In genomic region chr6:45555981-45556771, GRCh38 we compare ENCODE assay signal across 10 cellular contexts.
DNase-seq lines count a peak whose midpoint lies in the region; ATAC-seq and TF ChIP-seq lines count a peak whose summit lies in the region.
"Had no signal": no experiment of that assay in that cellular context is flagged by ENCODE, and none has a peak within 500 bp of the region (broad histone marks: within the 10 kb centered on the region; RNA-seq: fewer than 3 reads in every experiment).

No MANE protein-coding gene starts in this region.

- no peak for TF ChIP-seq CTCF in psoas muscle (IDR thresholded peaks at IDR 0.05)

- peak overlapping the region; percentile 27 for H3K4me3 ChIP-seq in SJSA1
- peak overlapping the region; percentile 46 for H3K4me3 ChIP-seq in psoas muscle

- WGBS in psoas muscle, 3 donors = 15 to 34% (median 23%) methylated on average over 14 of the region's 14 CpGs

- peaks cover 50% of the 10 kb centered on the region for H3K4me1 ChIP-seq in SJSA1 (replicated peaks)
- peaks cover 12% of the 10 kb centered on the region for H3K4me1 ChIP-seq in psoas muscle

- peaks cover 6% of the 10 kb centered on the region for H3K36me3 Mint-ChIP-seq in activated T-helper 1 cell treated with anti-CD3 and anti-CD28 coated beads, Interleukin-12 subunit alpha, Interleukin-12 subunit beta, Interleukin-2, Interleukin-4 antibody, amounts not matched to agents 30 ng/mL and 10 ng/mL and 1 ng/mL, durations not matched to agents 14 hours and 24 hours and 36 hours (ENCODE audit: low read depth)
- H3K36me3 Mint-ChIP-seq in activated T-helper 2 cell treated with anti-CD3 and anti-CD28 coated beads, Interferon-gamma antibody, Interleukin-2, Interleukin-4, amounts not matched to agents 10 μg/mL and 5 μg/mL and 100 μg/mL, durations not matched to agents 14 hours and 24 hours and 36 hours (ENCODE audit: low read depth) = peaks cover 38% of the 10 kb centered on the region

- no peaks in the 10 kb centered on the region for H3K27me3 Mint-ChIP-seq in activated T-helper 1 cell treated with anti-CD3 and anti-CD28 coated beads, Interleukin-12 subunit alpha, Interleukin-12 subunit beta, Interleukin-2, Interleukin-4 antibody, amounts not matched to agents 30 ng/mL and 10 ng/mL and 1 ng/mL, durations not matched to agents 14 hours and 24 hours and 36 hours (ENCODE audit: insufficient read depth)
- H3K27me3 Mint-ChIP-seq in activated T-helper 2 cell treated with anti-CD3 and anti-CD28 coated beads, Interferon-gamma antibody, Interleukin-2, Interleukin-4, amounts not matched to agents 10 μg/mL and 5 μg/mL and 100 μg/mL, durations not matched to agents 14 hours and 24 hours and 36 hours (ENCODE audit: low read depth) = no peaks in the 10 kb centered on the region

- intact Hi-C loops in psoas muscle (cut with DNase I) = no loop called here
- intact Hi-C loops in activated T-helper 1 cell treated with anti-CD3 and anti-CD28 coated beads, Interleukin-12 subunit alpha, Interleukin-12 subunit beta, Interleukin-2, Interleukin-4 antibody, amounts not matched to agents 30 ng/mL and 10 ng/mL and 1 ng/mL, durations not matched to agents 14 hours and 24 hours and 36 hours (cut with micrococcal nuclease) = no loop called here
- intact Hi-C loops in activated T-helper 2 cell treated with anti-CD3 and anti-CD28 coated beads, Interferon-gamma antibody, Interleukin-2, Interleukin-4, amounts not matched to agents 10 μg/mL and 5 μg/mL and 100 μg/mL, durations not matched to agents 14 hours and 24 hours and 36 hours (cut with micrococcal nuclease) = loop anchor here (5.0 kb wide), 1 partner anchor 69 kb away; no protein-coding TSS in a partner anchor

- no peak overlapping the region for H3K27ac Mint-ChIP-seq in activated T-helper 1 cell treated with anti-CD3 and anti-CD28 coated beads, Interleukin-12 subunit alpha, Interleukin-12 subunit beta, Interleukin-2, Interleukin-4 antibody, amounts not matched to agents 30 ng/mL and 10 ng/mL and 1 ng/mL, durations not matched to agents 14 hours and 24 hours and 36 hours
- no peak overlapping the region for H3K27ac Mint-ChIP-seq in activated T-helper 2 cell treated with anti-CD3 and anti-CD28 coated beads, Interferon-gamma antibody, Interleukin-2, Interleukin-4, amounts not matched to agents 10 μg/mL and 5 μg/mL and 100 μg/mL, durations not matched to agents 14 hours and 24 hours and 36 hours
- H3K27ac Mint-ChIP-seq: stimulated activated effector memory CD8-positive, alpha-beta T cell treated with anti-CD3 and anti-CD28 coated beads, Interleukin-12 subunit alpha, Interleukin-12 subunit beta, amount 100 ng/mL, for 72 hours had no signal

- no peaks in the 10 kb centered on the region for H3K9me3 ChIP-seq in SJSA1 (replicated peaks)
- H3K9me3 ChIP-seq in psoas muscle = no peaks in the 10 kb centered on the region

- H3K27me3 ChIP-seq in SJSA1 (replicated peaks) (no peaks in the 10 kb centered on the region), psoas muscle (ENCODE audit: insufficient read depth in 3 of 3, low read length in 2 of 3) (no peaks in the 10 kb centered on the region)

- peaks cover 52% of the 10 kb centered on the region for H3K4me1 Mint-ChIP-seq in activated T-helper 1 cell treated with anti-CD3 and anti-CD28 coated beads, Interleukin-12 subunit alpha, Interleukin-12 subunit beta, Interleukin-2, Interleukin-4 antibody, amounts not matched to agents 30 ng/mL and 10 ng/mL and 1 ng/mL, durations not matched to agents 14 hours and 24 hours and 36 hours (ENCODE audit: low read depth)
- peaks cover 69% of the 10 kb centered on the region for H3K4me1 Mint-ChIP-seq in activated T-helper 2 cell treated with anti-CD3 and anti-CD28 coated beads, Interferon-gamma antibody, Interleukin-2, Interleukin-4, amounts not matched to agents 10 μg/mL and 5 μg/mL and 100 μg/mL, durations not matched to agents 14 hours and 24 hours and 36 hours (ENCODE audit: low read depth)

- H3K9me3 Mint-ChIP-seq in activated T-helper 1 cell treated with anti-CD3 and anti-CD28 coated beads, Interleukin-12 subunit alpha, Interleukin-12 subunit beta, Interleukin-2, Interleukin-4 antibody, amounts not matched to agents 30 ng/mL and 10 ng/mL and 1 ng/mL, durations not matched to agents 14 hours and 24 hours and 36 hours = peaks cover 8% of the 10 kb centered on the region
- peaks cover 9% of the 10 kb centered on the region for H3K9me3 Mint-ChIP-seq in activated T-helper 2 cell treated with anti-CD3 and anti-CD28 coated beads, Interferon-gamma antibody, Interleukin-2, Interleukin-4, amounts not matched to agents 10 μg/mL and 5 μg/mL and 100 μg/mL, durations not matched to agents 14 hours and 24 hours and 36 hours
- H3K9me3 Mint-ChIP-seq: stimulated activated effector memory CD8-positive, alpha-beta T cell treated with anti-CD3 and anti-CD28 coated beads, Interleukin-12 subunit alpha, Interleukin-12 subunit beta, amount 100 ng/mL, for 72 hours had no signal

- peak; percentile 22 for DNase-seq in Ammon's horn (ENCODE audit: low spot score)
- peak in 1 of 2 experiments; percentile 77 for DNase-seq in SJSA1 (ENCODE audit: low read depth in 1 of 2, low spot score in 2 of 2)
- peak; percentile 84 for DNase-seq in fibroblast of the conjunctiva (ENCODE audit: low read depth)
- no peak for DNase-seq in psoas muscle
- DNase-seq in activated T-helper 1 cell treated with anti-CD3 and anti-CD28 coated beads, Interleukin-12 subunit alpha, Interleukin-12 subunit beta, Interleukin-2, Interleukin-4 antibody, amounts not matched to agents 30 ng/mL and 10 ng/mL and 1 ng/mL, durations not matched to agents 14 hours and 24 hours and 36 hours (ENCODE audit: low spot score) = no peak
- no peak for DNase-seq in activated T-helper 2 cell treated with anti-CD3 and anti-CD28 coated beads, Interferon-gamma antibody, Interleukin-2, Interleukin-4, amounts not matched to agents 10 μg/mL and 5 μg/mL and 100 μg/mL, durations not matched to agents 14 hours and 24 hours and 36 hours (ENCODE audit: low spot score)
- no peak for DNase-seq in activated CD4-positive, CD25-positive, alpha-beta regulatory T cell treated with anti-CD3 and anti-CD28 coated beads, Interleukin-2, amount 50 U/mL, for 72 hours
- DNase-seq: posterior cingulate gyrus had no signal

- H3K36me3 ChIP-seq in SJSA1 (no peaks in the 10 kb centered on the region), psoas muscle (ENCODE audit: insufficient read depth in 1 of 2, low read depth in 1 of 2) (no peaks in the 10 kb centered on the region)

- peak overlapping the region; percentile 56 for H3K27ac ChIP-seq in SJSA1
- H3K27ac ChIP-seq in psoas muscle = no peak overlapping the region

- ATAC-seq in psoas muscle = peak in 2 of 4 donors; percentile 53 to 93
- ATAC-seq in HG03045 (IDR thresholded peaks at IDR 0.05; ENCODE audit: unreplicated experiment) = no peak
- ATAC-seq: stimulated activated effector memory CD8-positive, alpha-beta T cell treated with anti-CD3 and anti-CD28 coated beads, Interleukin-12 subunit alpha, Interleukin-12 subunit beta, amount 100 ng/mL, for 72 hours had no signal

- H3K4me3 Mint-ChIP-seq in activated T-helper 1 cell treated with anti-CD3 and anti-CD28 coated beads, Interleukin-12 subunit alpha, Interleukin-12 subunit beta, Interleukin-2, Interleukin-4 antibody, amounts not matched to agents 30 ng/mL and 10 ng/mL and 1 ng/mL, durations not matched to agents 14 hours and 24 hours and 36 hours = no peak overlapping the region
- no peak overlapping the region for H3K4me3 Mint-ChIP-seq in activated T-helper 2 cell treated with anti-CD3 and anti-CD28 coated beads, Interferon-gamma antibody, Interleukin-2, Interleukin-4, amounts not matched to agents 10 μg/mL and 5 μg/mL and 100 μg/mL, durations not matched to agents 14 hours and 24 hours and 36 hours (ENCODE audit: low read depth)
- H3K4me3 Mint-ChIP-seq: stimulated activated effector memory CD8-positive, alpha-beta T cell treated with anti-CD3 and anti-CD28 coated beads, Interleukin-12 subunit alpha, Interleukin-12 subunit beta, amount 100 ng/mL, for 72 hours had no signal

Comparison
In these comparisons a context has a peak if more than half of its experiments do, and no peak if none do; other contexts are left out.
1. DNase-seq: peak in Ammon's horn (single experiment) and fibroblast of the conjunctiva (single experiment); none in psoas muscle (0 of 2), activated T-helper 1 cell treated with anti-CD3 and anti-CD28 coated beads, Interleukin-12 subunit alpha, Interleukin-12 subunit beta, Interleukin-2, Interleukin-4 antibody, amounts not matched to agents 30 ng/mL and 10 ng/mL and 1 ng/mL, durations not matched to agents 14 hours and 24 hours and 36 hours (single experiment), activated T-helper 2 cell treated with anti-CD3 and anti-CD28 coated beads, Interferon-gamma antibody, Interleukin-2, Interleukin-4, amounts not matched to agents 10 μg/mL and 5 μg/mL and 100 μg/mL, durations not matched to agents 14 hours and 24 hours and 36 hours (single experiment) and activated CD4-positive, CD25-positive, alpha-beta regulatory T cell treated with anti-CD3 and anti-CD28 coated beads, Interleukin-2, amount 50 U/mL, for 72 hours (single experiment).